14 cellular contexts compared by ENCODE assay signal in genomic region chr17:77886387-77886728, GRCh38.
A peak's percentile ranks its signal among the peaks of the same experiment; 100 is the strongest.
DNase-seq lines count a peak whose midpoint lies in the region; ATAC-seq, FAIRE-seq and TF ChIP-seq lines count a peak whose summit lies in the region.
"Had no signal": no experiment of that assay in that cellular context is flagged by ENCODE, and none has a peak within 500 bp of the region (broad histone marks: within the 10 kb centered on the region; RNA-seq: fewer than 3 reads in every experiment).

No MANE protein-coding gene starts in this region.

- CTCF ChIA-PET in HCT116 (lab: Charles Lee) = no interaction called here

- H3K27me3 ChIP-seq in BLaER1 = peaks cover 34% of the 10 kb centered on the region
- H3K27me3 ChIP-seq in HCT116 (ENCODE audit: insufficient read depth, low read length) = peaks cover 43% of the 10 kb centered on the region

- intact Hi-C loops in HCT116 (cut with micrococcal nuclease) (no loop called here), kidney (cut with DNase I) (no loop called here)

- RAD21 ChIA-PET in HCT116 (lab: Charles Lee; ENCODE audit: low non-redundant PET in 1 of 2, low total read pairs in 2 of 2, uncharacterized antibody in 2 of 2, unreplicated experiment in 2 of 2) = no interaction called here

- H3K27me3 Mint-ChIP-seq in T-helper 17 cell = no peaks in the 10 kb centered on the region

- H3K27ac ChIP-seq in BLaER1 = no peak overlapping the region
- no peak overlapping the region for H3K27ac ChIP-seq in HCT116 (ENCODE audit: low read depth, low read length)
- no peak overlapping the region for H3K27ac ChIP-seq in kidney (ENCODE audit: low read depth in 2 of 2, low read length in 2 of 2)
- H3K27ac ChIP-seq: cardiac muscle cell had no signal

- no peaks in the 10 kb centered on the region for H3K9me2 ChIP-seq in HCT116 (ENCODE audit: insufficient read depth)

- no peak for TF ChIP-seq CTCF in HCT116 (IDR thresholded peaks at IDR 0.05 in 2 of 3, conservative IDR thresholded peaks at IDR 0.05 in 1 of 3; ENCODE audit: borderline replicate concordance in 1 of 3, insufficient read depth in 1 of 3, low read depth in 2 of 3, low read length in 2 of 3)
- TF ChIP-seq CTCF in kidney (IDR thresholded peaks at IDR 0.05; ENCODE audit: borderline replicate concordance, extremely low read depth, insufficient read depth) = no peak

- H2AFZ ChIP-seq in HCT116 (ENCODE audit: low read depth, low read length, poor library complexity, severe bottlenecking) = no peak overlapping the region

- POLR2A ChIA-PET in HCT116 (lab: Charles Lee) = interaction anchor here (1.3 kb wide), 1 partner anchor 72 kb away, joined by 3 read pairs; the partner anchor contains the start of gene TNRC6C

- peak overlapping the region; percentile 98; the same call in 1 of the 2 replicates for H3K4me2 ChIP-seq in BLaER1
- H3K4me2 ChIP-seq in HCT116 (ENCODE audit: low read length) = no peak overlapping the region

- peak; percentile 55; the same call in 1 of the 2 replicates for ATAC-seq in HCT116
- ATAC-seq in T-helper 17 cell = no peak
- ATAC-seq in GM18520 (IDR thresholded peaks at IDR 0.05; ENCODE audit: unreplicated experiment) = no peak

- H3K4me1 Mint-ChIP-seq in T-helper 17 cell = peaks cover 50% of the 10 kb centered on the region

- peak overlapping the region; percentile 98 for H3K27ac Mint-ChIP-seq in T-helper 17 cell

- H3K4me3 ChIP-seq in BLaER1 (no peak overlapping the region), HCT116 (replicated peaks in 1 of 2; ENCODE audit: low read depth in 1 of 2, low read length in 2 of 2) (no peak overlapping the region), kidney (ENCODE audit: low read length in 2 of 2) (no peak overlapping the region)
- H3K4me3 ChIP-seq: cardiac muscle cell had no signal

- no peak for TF ChIP-seq POLR2A in HCT116 (IDR thresholded peaks at IDR 0.05; ENCODE audit: borderline replicate concordance, extremely low read depth, insufficient read depth, insufficient read length)

- H3K36me3 Mint-ChIP-seq in T-helper 17 cell (ENCODE audit: low read depth) = no peaks in the 10 kb centered on the region

- H4K20me1 ChIP-seq in BLaER1 (peaks cover 28% of the 10 kb centered on the region), HCT116 (ENCODE audit: insufficient read depth) (no peaks in the 10 kb centered on the region)

- DNase-seq in HCT116 (ENCODE audit: low read depth, low spot score) = no peak
- DNase-seq in T-helper 17 cell = no peak
- peak; percentile 76 for DNase-seq in kidney
- DNase-seq in mesenteric fat pad (ENCODE audit: low spot score) = no peak
- no peak for DNase-seq in occipital lobe (lab: John Stamatoyannopoulos, UW)
- no peak for DNase-seq in ecto neural progenitor cell (ENCODE audit: low spot score)
- DNase-seq: activated T-cell treated with anti-CD3 and anti-CD28 coated beads, Interleukin-2, amount 50 U/mL, for 1 hour; COR-L47; KG1; NCI-H524 had no signal

- H3K4me3 Mint-ChIP-seq in T-helper 17 cell = no peak overlapping the region

- H3K36me3 ChIP-seq in BLaER1 = no peaks in the 10 kb centered on the region
- H3K36me3 ChIP-seq in HCT116 (ENCODE audit: control insufficient read depth in 1 of 2, insufficient read depth in 2 of 2, low read length in 2 of 2) = no peaks in the 10 kb centered on the region
- H3K36me3 ChIP-seq in kidney (ENCODE audit: control insufficient read depth in 1 of 2, insufficient read depth in 2 of 2, low read length in 2 of 2) = no peaks in the 10 kb centered on the region
- H3K36me3 ChIP-seq: cardiac muscle cell had no signal

- no peak for FAIRE-seq in kidney (lab: Jason Lieb, UNC)
- FAIRE-seq: TTC549 had no signal

- BruUV-seq in HCT116 (replicated peaks; lab: Mats Ljungman, UMichigan) = no TSS peak

- no peaks in the 10 kb centered on the region for H3K9me3 ChIP-seq in BLaER1
- H3K9me3 ChIP-seq in HCT116 (ENCODE audit: control insufficient read depth in 1 of 2, insufficient read depth in 1 of 2, low read depth in 1 of 2, low read length in 2 of 2) = no peaks in the 10 kb centered on the region
- H3K9me3 ChIP-seq in T-helper 17 cell (ENCODE audit: control insufficient read depth, low read length, poor library complexity, severe bottlenecking) = no peaks in the 10 kb centered on the region
- no peaks in the 10 kb centered on the region for H3K9me3 ChIP-seq in kidney (ENCODE audit: control insufficient read depth in 1 of 2, low read length in 2 of 2)

- no peak for TF ChIP-seq RAD21 in HCT116 (IDR thresholded peaks at IDR 0.05; ENCODE audit: low read depth)

- H3K9ac ChIP-seq in BLaER1 (no peak overlapping the region), HCT116 (ENCODE audit: low read length) (no peak overlapping the region), kidney (ENCODE audit: low read length in 2 of 2) (no peak overlapping the region)

- H3K79me2 ChIP-seq in HCT116 (ENCODE audit: insufficient read depth, low read length) = no peaks in the 10 kb centered on the region

- peaks cover 66% of the 10 kb centered on the region for H3K4me1 ChIP-seq in BLaER1
- H3K4me1 ChIP-seq in HCT116 (ENCODE audit: control insufficient read depth in 1 of 2, insufficient read depth in 2 of 2, low read length in 2 of 2) = peaks cover 0 to 10% of the 10 kb centered on the region in 2 experiments; a peak in 1 of 4 replicates
- peaks cover 3 to 23% of the 10 kb centered on the region in 2 donors for H3K4me1 ChIP-seq in kidney (ENCODE audit: control insufficient read depth in 1 of 2, insufficient read depth in 1 of 2, low read depth in 1 of 2, low read length in 2 of 2)

TF ChIP-seq in HCT116, 20 proteins besides CTCF, POLR2A, EP300 and RAD21:
- no peak for TF ChIP-seq ZBTB33 (IDR thresholded peaks at IDR 0.05; ENCODE audit: extremely low read depth, insufficient replicate concordance, low read length)
- TF ChIP-seq FOSL1 (IDR thresholded peaks at IDR 0.05; ENCODE audit: low read depth) = no peak
- TF ChIP-seq, protein P1, sequence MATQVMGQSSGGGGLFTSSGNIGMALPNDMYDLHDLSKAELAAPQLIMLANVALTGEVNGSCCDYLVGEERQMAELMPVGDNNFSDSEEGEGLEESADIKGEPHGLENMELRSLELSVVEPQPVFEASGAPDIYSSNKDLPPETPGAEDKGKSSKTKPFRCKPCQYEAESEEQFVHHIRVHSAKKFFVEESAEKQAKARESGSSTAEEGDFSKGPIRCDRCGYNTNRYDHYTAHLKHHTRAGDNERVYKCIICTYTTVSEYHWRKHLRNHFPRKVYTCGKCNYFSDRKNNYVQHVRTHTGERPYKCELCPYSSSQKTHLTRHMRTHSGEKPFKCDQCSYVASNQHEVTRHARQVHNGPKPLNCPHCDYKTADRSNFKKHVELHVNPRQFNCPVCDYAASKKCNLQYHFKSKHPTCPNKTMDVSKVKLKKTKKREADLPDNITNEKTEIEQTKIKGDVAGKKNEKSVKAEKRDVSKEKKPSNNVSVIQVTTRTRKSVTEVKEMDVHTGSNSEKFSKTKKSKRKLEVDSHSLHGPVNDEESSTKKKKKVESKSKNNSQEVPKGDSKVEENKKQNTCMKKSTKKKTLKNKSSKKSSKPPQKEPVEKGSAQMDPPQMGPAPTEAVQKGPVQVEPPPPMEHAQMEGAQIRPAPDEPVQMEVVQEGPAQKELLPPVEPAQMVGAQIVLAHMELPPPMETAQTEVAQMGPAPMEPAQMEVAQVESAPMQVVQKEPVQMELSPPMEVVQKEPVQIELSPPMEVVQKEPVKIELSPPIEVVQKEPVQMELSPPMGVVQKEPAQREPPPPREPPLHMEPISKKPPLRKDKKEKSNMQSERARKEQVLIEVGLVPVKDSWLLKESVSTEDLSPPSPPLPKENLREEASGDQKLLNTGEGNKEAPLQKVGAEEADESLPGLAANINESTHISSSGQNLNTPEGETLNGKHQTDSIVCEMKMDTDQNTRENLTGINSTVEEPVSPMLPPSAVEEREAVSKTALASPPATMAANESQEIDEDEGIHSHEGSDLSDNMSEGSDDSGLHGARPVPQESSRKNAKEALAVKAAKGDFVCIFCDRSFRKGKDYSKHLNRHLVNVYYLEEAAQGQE (IDR thresholded peaks at IDR 0.05; ENCODE audit: low read depth) = no peak
- TF ChIP-seq ATF3 (IDR thresholded peaks at IDR 0.05) = no peak; the same call in 1 of the 2 replicates
- no peak for TF ChIP-seq SP1 (IDR thresholded peaks at IDR 0.05; ENCODE audit: low read depth)
- TF ChIP-seq TCF7L2 (IDR thresholded peaks at IDR 0.05; ENCODE audit: borderline replicate concordance, extremely low read depth, insufficient read depth, insufficient read length) = no peak
- TF ChIP-seq ELF1 (IDR thresholded peaks at IDR 0.05; ENCODE audit: borderline replicate concordance, low read depth) = no peak
